Comparison of ENCODE assay signal across 28 cellular contexts in genomic region chr11:9052316-9052715, GRCh38. TPM values are rescaled to one million over a fixed set of nuclear protein-coding genes. Genes with fewer than 3 reads are reported as not detected.
"Had no signal": no experiment of that assay in that cellular context is flagged by ENCODE, and none has a peak within 500 bp of the region (broad histone marks: within the 10 kb centered on the region; RNA-seq: fewer than 3 reads in every experiment).

No MANE protein-coding gene starts in this region.

- ATAC-seq: activated CD4-positive, CD25-positive, alpha-beta regulatory T cell treated with anti-CD3 and anti-CD28 coated beads, Interleukin-2, amount 50 U/mL, for 24 hours; activated naive CD4-positive, alpha-beta T cell treated with anti-CD3 and anti-CD28 coated beads, Interleukin-2, amount 50 U/mL, for 72 hours; activated T-cell treated with anti-CD3 and anti-CD28 coated beads, Interleukin-2, amount 50 U/mL, for 4 hours; body of pancreas; WTC11 had no signal

- H3K9me3 ChIP-seq: adrenal gland, body of pancreas, breast epithelium had no signal

- DNase-seq: activated CD4-positive, alpha-beta memory T cell treated with anti-CD3 and anti-CD28 coated beads for 36 hours; activated CD4-positive, alpha-beta T cell treated with anti-CD3 and anti-CD28 coated beads for 4 hours; activated CD4-positive, alpha-beta T cell treated with anti-CD3 and anti-CD28 coated beads, Interleukin-2, amount 50 U/mL, for 1 hour; activated CD8-positive, alpha-beta memory T cell treated with anti-CD3 and anti-CD28 coated beads, Interleukin-2, amount 50 U/mL, for 4 hours; activated gamma-delta T cell treated with Interleukin-2 at 50 U/mL for 16 hours; activated naive CD4-positive, alpha-beta T cell treated with anti-CD3 and anti-CD28 coated beads for 36 hours; activated T-cell treated with anti-CD3 and anti-CD28 coated beads for 4 hours; activated T-cell treated with anti-CD3 and anti-CD28 coated beads, Interleukin-2, amount 50 U/mL, for 4 hours; adrenal gland; body of pancreas; NCI-H1105; NCI-H1417 treated with DMSO at 0.1 percent for 48 hours; NCI-H1694; NCI-H510A; NCI-H526; NCI-H748 treated with DMSO at 0.1 percent for 48 hours; NK-92 treated with Interleukin-12 subunit alpha and Interleukin-12 subunit beta, amount 100 ng/mL, for 24 hours; Right ventricle myocardium superior; T1000 had no signal

- H3K27ac ChIP-seq: adrenal gland, body of pancreas, breast epithelium, RWPE1, SK-N-MC had no signal

- H3K36me3 ChIP-seq: adrenal gland, breast epithelium had no signal

- H3K4me1 ChIP-seq: adrenal gland, body of pancreas had no signal

- H3K4me3 ChIP-seq: adrenal gland, body of pancreas, breast epithelium, SK-N-MC had no signal

- H3K27me3 ChIP-seq: adrenal gland, body of pancreas, breast epithelium had no signal

RNA-seq across cellular contexts. Expression of gene SCUBE2, which starts 39.1 kb away (rescaled TPM):
- total RNA-seq: activated CD4-positive, alpha-beta memory T cell treated with anti-CD3 and anti-CD28 coated beads for 36 hours; activated T-helper 1 cell treated with anti-CD3 and anti-CD28 coated beads, Interleukin-12 subunit alpha, Interleukin-12 subunit beta, Interleukin-2, Interleukin-4 antibody, amounts not matched to agents 30 ng/mL and 10 ng/mL and 1 ng/mL, durations not matched to agents 14 hours and 24 hours and 36 hours; T-helper 1 cell treated with Interleukin-12 subunit alpha and Interleukin-12 subunit beta and Interleukin-4 antibody, amounts not matched to agents 30 ng/mL and 1 ng/mL, for 36 hours had no signal

RNA-seq across cellular contexts. Expression of gene NRIP3, which starts 48.5 kb away (rescaled TPM):
- total RNA-seq: PC-3 had no signal
